ENCODE assay signal across 22 cellular contexts in the genomic region with DNA sequence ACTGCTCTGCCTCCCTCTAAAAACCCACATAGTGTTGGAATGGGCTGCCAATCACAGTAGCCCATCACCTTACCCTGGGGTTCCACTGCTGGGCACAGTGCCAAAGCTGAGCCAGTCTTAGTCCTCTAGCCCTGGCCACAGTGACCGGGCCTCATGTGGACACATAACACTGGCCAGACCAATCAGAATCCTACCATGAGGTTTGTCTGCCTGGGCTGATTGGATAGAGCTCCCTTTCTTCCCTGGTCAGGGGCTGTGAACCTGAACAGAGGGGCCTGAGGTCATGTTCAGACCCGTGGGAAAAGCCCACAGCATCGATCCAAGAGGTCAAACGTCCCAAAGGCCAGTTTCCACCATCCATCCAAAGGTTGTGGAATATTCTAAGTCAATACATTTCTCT. TPM values are rescaled to one million over a fixed set of nuclear protein-coding genes. Genes with fewer than 3 reads are reported as not detected.
DNase-seq lines count a peak whose midpoint lies in the region; ATAC-seq and TF ChIP-seq lines count a peak whose summit lies in the region.
"Had no signal": no experiment of that assay in that cellular context is flagged by ENCODE, and none has a peak within 500 bp of the region (broad histone marks: within the 10 kb centered on the region; RNA-seq: fewer than 3 reads in every experiment).

No MANE protein-coding gene starts in this region.

- no peak overlapping the region for H3K4me3 ChIP-seq in IMR-90 (ENCODE audit: insufficient read depth, low read depth, low read length)
- H3K4me3 ChIP-seq in adrenal gland: no peak overlapping the region
- H3K4me3 ChIP-seq in parathyroid adenoma (ENCODE audit: low read depth, low read length): no peak overlapping the region
- no peak overlapping the region for H3K4me3 ChIP-seq in CD8-positive, alpha-beta memory T cell (ENCODE audit: low read length)

- CTCF ChIA-PET in IMR-90 (lab: Yijun Ruan, JAX): no interaction called here
- CTCF ChIA-PET in CD8-positive, alpha-beta memory T cell (lab: Charles Lee): no interaction called here

- H3K9ac ChIP-seq in IMR-90 (ENCODE audit: low read depth, low read length): no peak overlapping the region
- H3K9ac ChIP-seq in parathyroid adenoma: no peak overlapping the region

- H3K27me3 Mint-ChIP-seq in CD8-positive, alpha-beta memory T cell: peaks cover 11 to 29% of the 10 kb centered on the region in 2 donors
- H3K27me3 Mint-ChIP-seq in stimulated activated naive B cell treated with anti-CD40 and anti-IgM and Interleukin-4, amounts not matched to agents 10 μg/mL and 1 μg/mL and 100 μg/mL, for 72 hours: peaks cover 40 to 56% of the 10 kb centered on the region in 2 donors

- peak overlapping the region in 1 of 2 experiments; percentile 18; a peak in 1 of 4 replicates for H4K8ac ChIP-seq in IMR-90 (ENCODE audit: low read depth in 2 of 2, low read length in 2 of 2)

- DNase-seq in IMR-90 (no peak), adrenal gland (no peak), left lobe of liver (ENCODE audit: low spot score) (no peak), Kasumi-1 (lab: John Stamatoyannopoulos, UW) (no peak), GM19240 (ENCODE audit: insufficient read length, low spot score) (no peak)
- no peak for DNase-seq in CD8-positive, alpha-beta memory T cell
- DNase-seq in stimulated activated naive B cell treated with anti-CD40 and anti-IgM and Interleukin-4, amounts not matched to agents 10 μg/mL and 1 μg/mL and 100 μg/mL, for 72 hours: no peak
- DNase-seq: ACHN, AML-193, COR-L47, GF-D8, GOT3, KBM-7, MM.1S, NCI-H1105, NCI-H1694, NCI-H2227 treated with DMSO at 0.1 percent for 48 hours, NCI-H524, SHP77 had no signal

- H2AK9ac ChIP-seq in IMR-90 (replicated peaks; ENCODE audit: low read depth, low read length, poor library complexity): no peak overlapping the region

- H3K9me3 Mint-ChIP-seq in CD8-positive, alpha-beta memory T cell: no peaks in the 10 kb centered on the region
- no peaks in the 10 kb centered on the region for H3K9me3 Mint-ChIP-seq in stimulated activated naive B cell treated with anti-CD40 and anti-IgM and Interleukin-4, amounts not matched to agents 10 μg/mL and 1 μg/mL and 100 μg/mL, for 72 hours

- H3K27me3 ChIP-seq in IMR-90 (ENCODE audit: control insufficient read depth, insufficient read depth, low read length) (no peaks in the 10 kb centered on the region), adrenal gland (no peaks in the 10 kb centered on the region), parathyroid adenoma (ENCODE audit: control insufficient read depth, insufficient read depth, low read length) (no peaks in the 10 kb centered on the region)
- peaks cover 2% of the 10 kb centered on the region for H3K27me3 ChIP-seq in CD8-positive, alpha-beta memory T cell (ENCODE audit: insufficient read depth, low read length, poor library complexity, severe bottlenecking)

- TF ChIP-seq CTCF in IMR-90 (conservative IDR thresholded peaks at IDR 0.05; ENCODE audit: low read depth, low read length) (no peak), adrenal gland (IDR thresholded peaks at IDR 0.05) (no peak), parathyroid adenoma (IDR thresholded peaks at IDR 0.05) (no peak)

- dilution Hi-C loops in IMR-90 (cut with HindIII; ENCODE audit: low sequenced_read_pairs, unreplicated experiment): no loop called here

- in situ Hi-C loops in IMR-90 (cut with MboI; ENCODE audit: low sequenced_read_pairs): no loop called here

- peaks cover 0 to 1% (median 0%) of the 10 kb centered on the region in 3 donors for H3K36me3 Mint-ChIP-seq in CD8-positive, alpha-beta memory T cell
- H3K36me3 Mint-ChIP-seq in stimulated activated naive B cell treated with anti-CD40 and anti-IgM and Interleukin-4, amounts not matched to agents 10 μg/mL and 1 μg/mL and 100 μg/mL, for 72 hours: no peaks in the 10 kb centered on the region

- peak overlapping the region; percentile 29 for H3K14ac ChIP-seq in IMR-90 (replicated peaks; ENCODE audit: low read depth, low read length)

- no peak overlapping the region for H3K4me2 ChIP-seq in IMR-90 (ENCODE audit: low read depth, low read length)
- peak overlapping the region; percentile 10 for H3K4me2 ChIP-seq in parathyroid adenoma (ENCODE audit: low read length)

- peak overlapping the region; percentile 16; the same call in 1 of the 2 replicates for H2BK120ac ChIP-seq in IMR-90 (ENCODE audit: low read depth, low read length)

- BruUV-seq in IMR-90 (replicated peaks; lab: Mats Ljungman, UMichigan): no TSS peak

- H3K23ac ChIP-seq in IMR-90 (ENCODE audit: low read depth, low read length): peak overlapping the region; percentile 44; the same call in 1 of the 2 replicates

- POLR2A ChIA-PET in IMR-90 (lab: Charles Lee; ENCODE audit: unreplicated experiment): interaction anchor here (0.6 kb wide), 1 partner anchor 9 kb away, joined by 5 read pairs; no protein-coding TSS in a partner anchor
- POLR2A ChIA-PET in CD8-positive, alpha-beta memory T cell (lab: Charles Lee): no interaction called here

- H3K18ac ChIP-seq in IMR-90 (ENCODE audit: low read depth, low read length): no peak overlapping the region

- H2BK5ac ChIP-seq in IMR-90 (ENCODE audit: low read depth, low read length, poor library complexity, severe bottlenecking): no peak overlapping the region

- peak overlapping the region in 1 of 8 donors; percentile 1 for H3K27ac Mint-ChIP-seq in CD8-positive, alpha-beta memory T cell
- no peak overlapping the region for H3K27ac Mint-ChIP-seq in stimulated activated naive B cell treated with anti-CD40 and anti-IgM and Interleukin-4, amounts not matched to agents 10 μg/mL and 1 μg/mL and 100 μg/mL, for 72 hours

- H4K5ac ChIP-seq in IMR-90 (ENCODE audit: low read depth, low read length): no peak overlapping the region

- H2AK5ac ChIP-seq in IMR-90 (ENCODE audit: low read depth, low read length): peak overlapping the region; percentile 67

- ATAC-seq in IMR-90 (ENCODE audit: low read depth) (no peak), left lobe of liver (peak; percentile 54)
- no peak for ATAC-seq in stimulated activated naive B cell treated with anti-CD40 and anti-IgM and Interleukin-4, amounts not matched to agents 10 μg/mL and 1 μg/mL and 100 μg/mL, for 72 hours (replicated peaks)

- H3K56ac ChIP-seq in IMR-90 (ENCODE audit: extremely low read depth, insufficient read depth, low read length): no peak overlapping the region

- H4K20me1 ChIP-seq in IMR-90 (ENCODE audit: insufficient read depth, low read length): peaks cover 83% of the 10 kb centered on the region

- no peak for TF ChIP-seq RAD21 in IMR-90 (IDR thresholded peaks at IDR 0.05; ENCODE audit: low read length)

- WGBS in IMR-90 (ENCODE audit: extremely low coverage in 2 of 2, insufficient read length in 1 of 2), 2 experiments: no CpG with 5 or more reads among the region's 4 CpGs
- 61 to 69% (median 64%) methylated on average over 1 to 4 of the region's 4 CpGs for WGBS in adrenal gland, 4 donors

- H3K27ac ChIP-seq in IMR-90 (ENCODE audit: insufficient read depth, low read length) (no peak overlapping the region), adrenal gland (peak overlapping the region in 3 of 5 donors; percentile 72 to 87 (median 76)), parathyroid adenoma (peak overlapping the region; percentile 63)
- H3K27ac ChIP-seq in CD8-positive, alpha-beta memory T cell (ENCODE audit: low read depth, low read length): no peak overlapping the region
- H3K27ac ChIP-seq: HL-60 had no signal

- peaks cover 81% of the 10 kb centered on the region for H3K79me2 ChIP-seq in parathyroid adenoma

- peaks cover 35 to 94% of the 10 kb centered on the region in 2 experiments for H3K79me1 ChIP-seq in IMR-90 (ENCODE audit: low read depth in 1 of 2, low read length in 2 of 2)

- no peak overlapping the region for H3K4me3 Mint-ChIP-seq in CD8-positive, alpha-beta memory T cell
- H3K4me3 Mint-ChIP-seq in stimulated activated naive B cell treated with anti-CD40 and anti-IgM and Interleukin-4, amounts not matched to agents 10 μg/mL and 1 μg/mL and 100 μg/mL, for 72 hours: no peak overlapping the region
- H3K4me3 Mint-ChIP-seq: CD14-positive monocyte had no signal

- peaks cover 21% of the 10 kb centered on the region for H3K4me1 ChIP-seq in IMR-90 (ENCODE audit: control insufficient read depth, insufficient read depth, low read length)
- peaks cover 57 to 71% of the 10 kb centered on the region in 2 donors for H3K4me1 ChIP-seq in adrenal gland (replicated peaks in 1 of 2)
- H3K4me1 ChIP-seq in parathyroid adenoma: peaks cover 28% of the 10 kb centered on the region
- no peaks in the 10 kb centered on the region for H3K4me1 ChIP-seq in CD8-positive, alpha-beta memory T cell (ENCODE audit: insufficient read depth, low read length)

- no peak for TF ChIP-seq POLR2A in IMR-90 (IDR thresholded peaks at IDR 0.05; ENCODE audit: low read depth, low read length)
- TF ChIP-seq POLR2A in adrenal gland (IDR thresholded peaks at IDR 0.05): no peak

- peaks cover 41% of the 10 kb centered on the region for H3K9me1 ChIP-seq in IMR-90 (ENCODE audit: insufficient read depth, low read length)

- H2BK15ac ChIP-seq in IMR-90 (ENCODE audit: low read depth, low read length): 0 out of 3 replicates have a peak overlapping the region, but pooled peaks have one; percentile 31

- H2BK20ac ChIP-seq in IMR-90 (ENCODE audit: low read depth, low read length): 0 out of 2 replicates have a peak overlapping the region, but pooled peaks have one; percentile 29

- intact Hi-C loops in IMR-90 (cut with micrococcal nuclease) (loop anchor here (10.0 kb wide), 1 partner anchor 104 kb away; a partner anchor contains a TSS), adrenal gland (cut with DNase I) (loop anchor here (5.0 to 10.0 kb wide), 2 partner anchors 73 to 76 kb away; no protein-coding TSS in a partner anchor)

- H3K4me1 Mint-ChIP-seq in CD8-positive, alpha-beta memory T cell: peaks cover 5 to 8% (median 6%) of the 10 kb centered on the region in 3 donors
- peaks cover 4 to 5% of the 10 kb centered on the region in 2 donors for H3K4me1 Mint-ChIP-seq in stimulated activated naive B cell treated with anti-CD40 and anti-IgM and Interleukin-4, amounts not matched to agents 10 μg/mL and 1 μg/mL and 100 μg/mL, for 72 hours

- H4K91ac ChIP-seq in IMR-90 (ENCODE audit: insufficient read depth, low read depth, low read length): no peak overlapping the region

- peak overlapping the region; percentile 41 for H3K4ac ChIP-seq in IMR-90 (ENCODE audit: low read depth, low read length)

- no peak overlapping the region for H2AFZ ChIP-seq in IMR-90 (replicated peaks; ENCODE audit: low read length, poor library complexity)
- no peak overlapping the region for H2AFZ ChIP-seq in parathyroid adenoma

- H3K9me3 ChIP-seq in IMR-90 (ENCODE audit: control insufficient read depth, insufficient read depth, low read length) (no peaks in the 10 kb centered on the region), adrenal gland (replicated peaks in 1 of 3) (no peaks in the 10 kb centered on the region), parathyroid adenoma (ENCODE audit: control insufficient read depth, low read length) (no peaks in the 10 kb centered on the region)
- H3K9me3 ChIP-seq in CD8-positive, alpha-beta memory T cell (ENCODE audit: low read length): no peaks in the 10 kb centered on the region

- H3K36me3 ChIP-seq in IMR-90 (ENCODE audit: control insufficient read depth, insufficient read depth, low read length) (no peaks in the 10 kb centered on the region), adrenal gland (replicated peaks in 1 of 2) (no peaks in the 10 kb centered on the region), parathyroid adenoma (ENCODE audit: control insufficient read depth, insufficient read depth, low read length) (no peaks in the 10 kb centered on the region)
- H3K36me3 ChIP-seq in CD8-positive, alpha-beta memory T cell (ENCODE audit: insufficient read depth, low read length): no peaks in the 10 kb centered on the region

RNA-seq across cellular contexts. Expression of a gene that starts 6.1 kb away (rescaled TPM):
- 12.7 and 14.7 TPM in 2 replicates for total RNA-seq in IMR-90 (2012; rRNA removed)
- polyA plus RNA-seq in IMR-90 (2012; rRNA removed): 28.6 and 28.7 TPM in 2 replicates
- 20.6 and 27.7 TPM in 2 replicates for polyA plus RNA-seq in IMR-90 (2012; cell fraction: cytosol; rRNA removed)
- 59.2 and 67.7 TPM in 2 replicates for polyA plus RNA-seq in IMR-90 (2012; cell fraction: nucleus; rRNA removed; ENCODE audit: low replicate concordance)
- total RNA-seq in adrenal gland: 100 to 1,000 TPM in 6 of 8 donors, 10 to 100 TPM in 2; 81.8 to 175 (median 125) TPM
- polyA plus RNA-seq in adrenal gland: 10 to 100 TPM; 39.6 to 94.4 (median 88.6) TPM
- total RNA-seq in left lobe of liver: 9.3 TPM
- 1 to 10 TPM; 1.7 to 2.1 TPM for total RNA-seq in CD8-positive, alpha-beta memory T cell
- polyA plus RNA-seq in CD8-positive, alpha-beta memory T cell: 1.1 TPM

Comparison
In these comparisons a context has a peak if more than half of its experiments do, and no peak if none do; other contexts are left out.
1. H3K27ac ChIP-seq: peak in adrenal gland (3 of 5) and parathyroid adenoma (single experiment); none in IMR-90 (single experiment) and CD8-positive, alpha-beta memory T cell (single experiment).